8 cellular contexts compared by ENCODE assay signal in genomic region chr7:24978837-24979469, GRCh38. TPM values are rescaled to one million over a fixed set of nuclear protein-coding genes. Genes with fewer than 3 reads are reported as not detected.
DNase-seq lines count a peak whose midpoint lies in the region; ATAC-seq and TF ChIP-seq lines count a peak whose summit lies in the region.

No MANE protein-coding gene starts in this region.

- no peaks in the 10 kb centered on the region for H3K36me3 ChIP-seq in Loucy (ENCODE audit: insufficient read depth, low read length)
- H3K36me3 ChIP-seq in upper lobe of right lung: no peaks in the 10 kb centered on the region

- H3K4me3 ChIP-seq in Loucy (ENCODE audit: low read length, poor library complexity, severe bottlenecking): peak overlapping the region; percentile 84
- H3K4me3 ChIP-seq in lower leg skin (ENCODE audit: low read depth, poor library complexity, severe bottlenecking): peak overlapping the region; percentile 77
- peak overlapping the region; percentile 60 for H3K4me3 ChIP-seq in upper lobe of right lung

- peak overlapping the region; percentile 90 for H3K9ac ChIP-seq in Loucy (ENCODE audit: low read depth, low read length, poor library complexity, severe bottlenecking)

- TF ChIP-seq CTCF in 22Rv1 (IDR thresholded peaks at IDR 0.05) (no peak), Loucy (conservative IDR thresholded peaks at IDR 0.05; ENCODE audit: low read length) (no peak), brain (conservative IDR thresholded peaks at IDR 0.05) (no peak), lower leg skin (IDR thresholded peaks at IDR 0.05) (no peak), upper lobe of right lung (IDR thresholded peaks at IDR 0.05) (no peak)

- H2AFZ ChIP-seq in Loucy (ENCODE audit: low read length): no peak overlapping the region

- intact Hi-C loops in lower leg skin (cut with DNase I; ENCODE audit: low total_unique reads): loop anchor here (5.0 kb wide), 1 partner anchor 162 kb away; no protein-coding TSS in a partner anchor
- intact Hi-C loops in upper lobe of right lung (cut with DNase I): no loop called here

- 20 to 30% methylated on average over 29 of the region's 29 CpGs for WGBS in lower leg skin, 2 donors

- peaks cover 0 to 3% (median 0%) of the 10 kb centered on the region in 5 experiments for H3K9me3 Mint-ChIP-seq in brain

- H4K20me1 ChIP-seq in Loucy (ENCODE audit: insufficient read depth, low read length, poor library complexity, severe bottlenecking): peaks cover 44% of the 10 kb centered on the region

- peaks cover 55% of the 10 kb centered on the region for H3K4me1 Mint-ChIP-seq in brain

- H3K4me1 ChIP-seq in Loucy (ENCODE audit: insufficient read depth, low read length, poor library complexity, severe bottlenecking): peaks cover 57% of the 10 kb centered on the region
- H3K4me1 ChIP-seq in upper lobe of right lung: peaks cover 5% of the 10 kb centered on the region

- no peaks in the 10 kb centered on the region for H3F3A ChIP-seq in Loucy (ENCODE audit: low read depth)

- H3K27me3 Mint-ChIP-seq in brain: peaks cover 28% of the 10 kb centered on the region

- ATAC-seq in GM18867 (IDR thresholded peaks at IDR 0.05; ENCODE audit: unreplicated experiment) (peak; percentile 1), upper lobe of right lung (no peak)

- H3K9me2 ChIP-seq in Loucy (replicated peaks; ENCODE audit: low read depth, low read length): no peaks in the 10 kb centered on the region

- no peaks in the 10 kb centered on the region for H3K9me3 ChIP-seq in Loucy (ENCODE audit: insufficient read depth, low read depth, low read length)
- H3K9me3 ChIP-seq in upper lobe of right lung: no peaks in the 10 kb centered on the region

- peak overlapping the region; percentile 94 for H3K4me2 ChIP-seq in Loucy (ENCODE audit: low read depth, low read length, poor library complexity, severe bottlenecking)

- no peak for DNase-seq in lower leg skin (ENCODE audit: low spot score in 2 of 2)
- DNase-seq in upper lobe of right lung: peak; percentile 69
- DNase-seq in NCI-H2029 treated with DMSO at 0.1 percent for 48 hours (lab: John Stamatoyannopoulos, UW): no peak
- DNase-seq in HK-2 (ENCODE audit: unreplicated experiment): no peak

- H3K79me2 ChIP-seq in Loucy (ENCODE audit: insufficient read depth, low read length): peaks cover 53% of the 10 kb centered on the region

- H3K27me3 ChIP-seq in Loucy (ENCODE audit: insufficient read depth, low read length, poor library complexity, severe bottlenecking) (no peaks in the 10 kb centered on the region), upper lobe of right lung (no peaks in the 10 kb centered on the region)

- H3K4me3 Mint-ChIP-seq in brain: peak overlapping the region; percentile 87 to 94 (median 89)

- H3K27ac ChIP-seq in 22Rv1: peak overlapping the region; percentile 82
- peak overlapping the region; percentile 79 for H3K27ac ChIP-seq in upper lobe of right lung

- H3K36me3 Mint-ChIP-seq in brain: no peaks in the 10 kb centered on the region

- H3K27ac Mint-ChIP-seq in brain: peak overlapping the region; percentile 37 to 87 (median 80)

- TF ChIP-seq POLR2A in lower leg skin (IDR thresholded peaks at IDR 0.05): no peak

RNA-seq across cellular contexts. Expression of gene OSBPL3, which starts 1.0 kb away (rescaled TPM):
- 11.7 TPM for polyA plus RNA-seq in brain (ENCODE audit: insufficient read depth, low read depth, low replicate concordance)
- total RNA-seq in lower leg skin (10 to 100 TPM; 21.9 to 40.3 (median 23.7) TPM), upper lobe of right lung (23.7 TPM)
